25 cellular contexts compared by ENCODE assay signal in the genomic region with DNA sequence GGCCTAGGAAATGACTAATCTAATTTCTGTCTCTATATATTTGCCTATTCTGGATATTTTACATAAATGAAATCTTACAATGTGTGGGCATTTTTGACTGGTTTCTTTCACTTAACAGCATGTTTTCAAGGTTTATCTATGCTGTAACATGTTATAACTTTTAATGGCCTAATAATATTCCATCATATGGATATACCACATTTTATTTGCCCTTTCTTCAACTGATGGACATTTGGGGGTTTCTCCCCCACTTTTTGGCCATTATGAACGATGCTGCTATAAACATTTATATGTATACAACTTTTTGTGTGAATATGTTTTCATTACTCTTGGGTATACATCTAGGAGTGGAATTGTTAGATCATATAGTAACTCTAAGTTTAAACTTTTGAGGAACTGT.
"Had no signal": no experiment of that assay in that cellular context is flagged by ENCODE, and none has a peak within 500 bp of the region (broad histone marks: within the 10 kb centered on the region; RNA-seq: fewer than 3 reads in every experiment).

No MANE protein-coding gene starts in this region.

- H3K27me3 ChIP-seq: colonic mucosa, dorsolateral prefrontal cortex, esophagus squamous epithelium, foreskin keratinocyte, gastrocnemius medialis, gastroesophageal sphincter, heart left ventricle, heart right ventricle, hepatocyte had no signal

- ATAC-seq: effector memory CD8-positive, alpha-beta T cell; esophagus mucosa; foreskin keratinocyte; gastrocnemius medialis; gastroesophageal sphincter; heart left ventricle; heart right ventricle had no signal

- H3K4me1 ChIP-seq: colonic mucosa, esophagus muscularis mucosa, gastrocnemius medialis, gastroesophageal sphincter, heart left ventricle, heart right ventricle had no signal

- H3K4me2 ChIP-seq: hepatocyte had no signal

- H3K27ac ChIP-seq: colonic mucosa, coronary artery, dorsolateral prefrontal cortex, epithelial cell of prostate, esophagus muscularis mucosa, esophagus squamous epithelium, foreskin keratinocyte, gastrocnemius medialis, gastroesophageal sphincter, heart left ventricle, heart right ventricle, hepatocyte had no signal

- H3K36me3 ChIP-seq: colonic mucosa, esophagus muscularis mucosa, esophagus squamous epithelium, gastrocnemius medialis, gastroesophageal sphincter, heart left ventricle, heart right ventricle had no signal

- H3K4me3 ChIP-seq: colonic mucosa, coronary artery, dorsolateral prefrontal cortex, esophagus muscularis mucosa, esophagus squamous epithelium, gastrocnemius medialis, gastroesophageal sphincter, heart left ventricle, heart right ventricle, hepatocyte had no signal

- DNase-seq: colonic mucosa; cortex of kidney; dermis blood vessel endothelial cell; dorsolateral prefrontal cortex; effector CD4-positive, alpha-beta T cell; effector CD8-positive, alpha-beta T cell; effector memory CD4-positive, alpha-beta T cell; effector memory CD8-positive, alpha-beta T cell; endodermal cell; erythroblast; esophagus squamous epithelium; foreskin fibroblast; foreskin keratinocyte; foreskin melanocyte; gastrocnemius medialis; glutamatergic neuron; head of caudate nucleus; heart left ventricle; heart right ventricle had no signal

- H3K9me3 ChIP-seq: colonic mucosa, esophagus muscularis mucosa, esophagus squamous epithelium had no signal

- H2AFZ ChIP-seq: hepatocyte had no signal

- H3K79me2 ChIP-seq: hepatocyte had no signal
